In genomic region chr1:168179411-168180147, GRCh38 we compare ENCODE assay signal across 1 cellular context.
TF ChIP-seq lines count a peak whose summit lies in the region.

No MANE protein-coding gene starts in this region.

TF ChIP-seq in HepG2, 621 proteins besides CTCF, POLR2A, EP300 and RAD21 (continues in another document):
- TF ChIP-seq ZHX2 (IDR thresholded peaks at IDR 0.05; ENCODE audit: low read depth) (no peak), ZHX2 (CRISPR knock-in tag; IDR thresholded peaks at IDR 0.05; ENCODE audit: borderline replicate concordance) (0 out of 2 replicates have a peak, but pooled peaks have one; percentile 18), ZNF558 (CRISPR knock-in tag; IDR thresholded peaks at IDR 0.05; ENCODE audit: borderline replicate concordance) (0 out of 2 replicates have a peak, but pooled peaks have one; percentile 61), PATZ1 (CRISPR knock-in tag; IDR thresholded peaks at IDR 0.05) (no peak), POLR2G (IDR thresholded peaks at IDR 0.05; ENCODE audit: low read depth, low read length) (no peak), ISX (CRISPR knock-in tag; conservative IDR thresholded peaks at IDR 0.05) (0 out of 2 replicates have a peak, but pooled peaks have one; percentile 22), ZNF652 (CRISPR knock-in tag; IDR thresholded peaks at IDR 0.05; ENCODE audit: borderline replicate concordance, low read depth) (0 out of 2 replicates have a peak, but pooled peaks have one; percentile 35), ZNF607 (CRISPR knock-in tag; IDR thresholded peaks at IDR 0.05; ENCODE audit: borderline replicate concordance) (no peak; the same call in 1 of the 2 replicates), ZNF430 (CRISPR knock-in tag; IDR thresholded peaks at IDR 0.05) (peak; percentile 49; the same call in 1 of the 2 replicates), ZMYM2 (CRISPR knock-in tag; IDR thresholded peaks at IDR 0.05) (0 out of 2 replicates have a peak, but pooled peaks have one; percentile 44), SATB2 (CRISPR knock-in tag; IDR thresholded peaks at IDR 0.05) (0 out of 2 replicates have a peak, but pooled peaks have one; percentile 6), MED1 (CRISPR knock-in tag; IDR thresholded peaks at IDR 0.05) (0 out of 2 replicates have a peak, but pooled peaks have one; percentile 3), DDIT3 (CRISPR knock-in tag; IDR thresholded peaks at IDR 0.05) (no peak), ZNF142 (CRISPR knock-in tag; IDR thresholded peaks at IDR 0.05) (0 out of 2 replicates have a peak, but pooled peaks have one; percentile 16), ZNF234 (CRISPR knock-in tag; conservative IDR thresholded peaks at IDR 0.05) (no peak), AFF4 (CRISPR knock-in tag; IDR thresholded peaks at IDR 0.05) (no peak), ZSCAN9 (CRISPR knock-in tag; IDR thresholded peaks at IDR 0.05; ENCODE audit: borderline replicate concordance) (0 out of 2 replicates have a peak, but pooled peaks have one; percentile 5), FUBP1 (CRISPR knock-in tag; IDR thresholded peaks at IDR 0.05; ENCODE audit: borderline replicate concordance) (no peak), ZNF160 (CRISPR knock-in tag; IDR thresholded peaks at IDR 0.05) (no peak), MEIS1 (CRISPR knock-in tag; IDR thresholded peaks at IDR 0.05; ENCODE audit: borderline replicate concordance) (0 out of 2 replicates have a peak, but pooled peaks have one; percentile 3), TFDP1 (CRISPR knock-in tag; IDR thresholded peaks at IDR 0.05; ENCODE audit: borderline replicate concordance) (no peak), ZBTB21 (CRISPR knock-in tag; IDR thresholded peaks at IDR 0.05) (no peak), U2AF1 (optimal IDR thresholded peaks at IDR 0.05; ENCODE audit: low read depth, low read length) (no peak), ZNF564 (CRISPR knock-in tag; IDR thresholded peaks at IDR 0.05) (no peak), KLF9 (CRISPR knock-in tag; IDR thresholded peaks at IDR 0.05; ENCODE audit: low read depth) (no peak), E2F1 (CRISPR knock-in tag; IDR thresholded peaks at IDR 0.05) (0 out of 2 replicates have a peak, but pooled peaks have one; percentile 37), ZSCAN29 (CRISPR knock-in tag; conservative IDR thresholded peaks at IDR 0.05) (no peak), KDM5A (IDR thresholded peaks at IDR 0.05; ENCODE audit: borderline replicate concordance, low read length) (0 out of 2 replicates have a peak, but pooled peaks have one; percentile 1), GFI1 (CRISPR knock-in tag; IDR thresholded peaks at IDR 0.05; ENCODE audit: borderline replicate concordance) (0 out of 2 replicates have a peak, but pooled peaks have one; percentile 18), NPAS2 (CRISPR knock-in tag; IDR thresholded peaks at IDR 0.05; ENCODE audit: borderline replicate concordance) (no peak)
